In genomic region chr2:236405357-236405756, GRCh38 we compare ENCODE assay signal across 25 cellular contexts.
"Had no signal": no experiment of that assay in that cellular context is flagged by ENCODE, and none has a peak within 500 bp of the region (broad histone marks: within the 10 kb centered on the region; RNA-seq: fewer than 3 reads in every experiment).

No MANE protein-coding gene starts in this region.

- H3K4me1 ChIP-seq: parathyroid adenoma, psoas muscle, right lobe of liver, sigmoid colon, stomach, thyroid gland, tibial nerve, upper lobe of right lung, uterus had no signal

- DNase-seq: natural killer cell; occipital lobe; ovary; posterior cingulate gyrus; psoas muscle; right cardiac atrium; right lobe of liver; sigmoid colon; small intestine; stimulated activated CD4-positive, alpha-beta T cell treated with anti-CD3 and anti-CD28 coated beads, Interleukin-15, amount 100 ng/mL, for 24 hours; stimulated activated CD4-positive, alpha-beta T cell treated with anti-CD3 and anti-CD28 coated beads, Interleukin-2, amount 100 ng/mL, for 24 hours; stimulated activated CD4-positive, alpha-beta T cell treated with anti-CD3 and anti-CD28 coated beads, Interleukin-2, amount 100 ng/mL, for 48 hours; stimulated activated CD4-positive, alpha-beta T cell treated with anti-CD3 and anti-CD28 coated beads, Interleukin-4, amount 100 ng/mL, for 24 hours; stimulated activated naive B cell treated with anti-CD40 and anti-IgM and Interleukin-4, amounts not matched to agents 10 μg/mL and 1 μg/mL and 100 μg/mL, for 72 hours; stimulated activated naive CD4-positive, alpha-beta T cell treated with Interleukin-2 at 50 U/mL for 16 hours; stomach; thyroid gland; trophoblast cell; upper lobe of right lung; uterus had no signal

- H3K27me3 ChIP-seq: neural progenitor cell, ovary, right lobe of liver, sigmoid colon, stomach, thyroid gland, tibial nerve, upper lobe of right lung, uterus had no signal

- H3K4me3 ChIP-seq: neural progenitor cell, ovary, psoas muscle, right lobe of liver, sigmoid colon, stomach, thoracic aorta, thyroid gland, tibial nerve, upper lobe of right lung, uterus had no signal

- H3K27ac ChIP-seq: neural progenitor cell, ovary, parathyroid adenoma, psoas muscle, right lobe of liver, sigmoid colon, stomach, thoracic aorta, thyroid gland, tibial nerve, upper lobe of right lung, uterus had no signal

- H3K79me2 ChIP-seq: parathyroid adenoma had no signal

- H3K9me3 ChIP-seq: ovary, psoas muscle, right lobe of liver, thyroid gland, upper lobe of right lung, uterus had no signal

- H3K36me3 ChIP-seq: neural progenitor cell, ovary, right lobe of liver, sigmoid colon, stomach, thoracic aorta, thyroid gland, tibial nerve, upper lobe of right lung, uterus had no signal

- H3K9ac ChIP-seq: neural progenitor cell, parathyroid adenoma had no signal

- H2AFZ ChIP-seq: neural progenitor cell, parathyroid adenoma had no signal

- H3K4me2 ChIP-seq: neural progenitor cell had no signal

- ATAC-seq: natural killer cell; psoas muscle; right cardiac atrium; right lobe of liver; stimulated activated effector memory CD8-positive, alpha-beta T cell treated with anti-CD3 and anti-CD28 coated beads, Interleukin-12 subunit alpha, Interleukin-12 subunit beta, amount 100 ng/mL, for 72 hours; stimulated activated naive B cell treated with anti-CD40 and anti-IgM and Interleukin-4, amounts not matched to agents 10 μg/mL and 1 μg/mL and 100 μg/mL, for 72 hours; upper lobe of right lung had no signal
